Comparison of ENCODE assay signal across 1 cellular context in genomic region chr4:182653596-182653995, GRCh38.
TF ChIP-seq lines count a peak whose summit lies in the region.

No MANE protein-coding gene starts in this region.

TF ChIP-seq in endothelial cell of umbilical vein, 7 proteins besides CTCF, POLR2A, EP300 and RAD21 (continued from another document):
- no peak for TF ChIP-seq FOS (IDR thresholded peaks at IDR 0.05; ENCODE audit: borderline replicate concordance, insufficient read depth, low read length)
TF ChIP-seq in endothelial cell of umbilical vein: peak in this region for 0.
